ENCODE assay signal across 12 cellular contexts in genomic region chr10:26566525-26567348, GRCh38.
DNase-seq lines count a peak whose midpoint lies in the region; ATAC-seq and TF ChIP-seq lines count a peak whose summit lies in the region.
"Had no signal": no experiment of that assay in that cellular context is flagged by ENCODE, and none has a peak within 500 bp of the region (broad histone marks: within the 10 kb centered on the region; RNA-seq: fewer than 3 reads in every experiment).

No MANE protein-coding gene starts in this region.

- no peak for TF ChIP-seq CTCF in WTC11 (IDR thresholded peaks at IDR 0.05)
- TF ChIP-seq CTCF in retinal pigment epithelial cell (conservative IDR thresholded peaks at IDR 0.05; ENCODE audit: low read depth, low read length), result no peak
- TF ChIP-seq CTCF in GM10248 (IDR thresholded peaks at IDR 0.05; ENCODE audit: control extremely low read depth, extremely low read depth, low read depth, missing control alignments), result no peak

- CTCF ChIA-PET in WTC11 (lab: Charles Lee), result interaction anchor here (1.8 to 2.0 kb wide), 2 partner anchors 11 to 32 kb away, joined by 4 to 7 read pairs; no protein-coding TSS in a partner anchor
- CTCF ChIA-PET in GM10248 (lab: Yijun Ruan, JAX), result interaction anchor here (1.0 to 2.4 kb wide), 3 partner anchors 9 to 11 kb away, joined by 3 to 10 read pairs (median 6); no protein-coding TSS in a partner anchor
- CTCF ChIA-PET in CD4-positive, alpha-beta memory T cell (lab: Charles Lee; ENCODE audit: partially characterized antibody), result no interaction called here

- no peak overlapping the region for H3K27ac Mint-ChIP-seq in WTC11
- H3K27ac Mint-ChIP-seq in CD4-positive, alpha-beta memory T cell, result no peak overlapping the region

- H3K27ac ChIP-seq in iPS DF 6.9 (ENCODE audit: low read length), result no peak overlapping the region
- no peak overlapping the region for H3K27ac ChIP-seq in CD4-positive, alpha-beta memory T cell (ENCODE audit: low read depth, low read length)
- H3K27ac ChIP-seq: RWPE1 had no signal

- peak; percentile 88 for DNase-seq in H7
- DNase-seq in WTC11 (ENCODE audit: low spot score), result peak; percentile 72
- DNase-seq in iPS DF 6.9 (ENCODE audit: low read depth, low spot score), result no peak
- no peak for DNase-seq in retinal pigment epithelial cell (ENCODE audit: low read depth)
- no peak for DNase-seq in GM10248 (ENCODE audit: extremely low spot score)
- no peak for DNase-seq in CD4-positive, alpha-beta memory T cell
- DNase-seq: activated CD4-positive, alpha-beta T cell treated with anti-CD3 and anti-CD28 coated beads, Interleukin-2, amount 50 U/mL, for 4 hours; GF-D8 had no signal

- intact Hi-C loops in CD4-positive, alpha-beta memory T cell (cut with micrococcal nuclease), result no loop called here

- no peaks in the 10 kb centered on the region for H3K9me3 ChIP-seq in iPS DF 6.9 (ENCODE audit: control insufficient read depth, insufficient read depth, low read length)
- H3K9me3 ChIP-seq in CD4-positive, alpha-beta memory T cell (ENCODE audit: control insufficient read depth in 1 of 2, low read length in 2 of 2), result no peaks in the 10 kb centered on the region

- H3K27me3 ChIP-seq in H7 (ENCODE audit: control insufficient read depth, insufficient read depth, low read length) (no peaks in the 10 kb centered on the region; the same call in 1 of the 2 replicates), iPS DF 6.9 (ENCODE audit: control insufficient read depth, insufficient read depth, low read length) (peaks cover 1% of the 10 kb centered on the region; the same call in 1 of the 2 replicates)
- H3K27me3 ChIP-seq in CD4-positive, alpha-beta memory T cell (ENCODE audit: insufficient read depth, low read length), result no peaks in the 10 kb centered on the region

- H3K36me3 Mint-ChIP-seq in WTC11, result no peaks in the 10 kb centered on the region
- H3K36me3 Mint-ChIP-seq in CD4-positive, alpha-beta memory T cell, result peaks cover 70 to 81% of the 10 kb centered on the region in 2 donors

- no peaks in the 10 kb centered on the region for H3K36me3 ChIP-seq in H7 (replicated peaks; ENCODE audit: control insufficient read depth, insufficient read depth, low read length)
- H3K36me3 ChIP-seq in iPS DF 6.9 (ENCODE audit: control insufficient read depth, insufficient read depth, low read length), result no peaks in the 10 kb centered on the region
- peaks cover 51% of the 10 kb centered on the region for H3K36me3 ChIP-seq in CD4-positive, alpha-beta memory T cell (ENCODE audit: insufficient read depth, low read length)

- peak overlapping the region; percentile 70 for H3K4me3 Mint-ChIP-seq in WTC11
- H3K4me3 Mint-ChIP-seq in CD4-positive, alpha-beta memory T cell, result no peak overlapping the region
- H3K4me3 Mint-ChIP-seq: central memory CD8-positive, alpha-beta T cell had no signal

- no peaks in the 10 kb centered on the region for H3K27me3 Mint-ChIP-seq in WTC11 (ENCODE audit: low read depth)
- no peaks in the 10 kb centered on the region for H3K27me3 Mint-ChIP-seq in CD4-positive, alpha-beta memory T cell
- H3K27me3 Mint-ChIP-seq: central memory CD8-positive, alpha-beta T cell had no signal

- no CpG with 5 or more reads among the region's 64 CpGs for WGBS in iPS DF 6.9 (ENCODE audit: insufficient coverage, insufficient read length)

- peak; percentile 92 for ATAC-seq in WTC11
- no peak for ATAC-seq in esophagus mucosa
- ATAC-seq in GM19397 (IDR thresholded peaks at IDR 0.05; ENCODE audit: unreplicated experiment), result no peak

- POLR2A ChIA-PET in WTC11 (lab: Charles Lee) (interaction anchor here (0.5 kb wide), 1 partner anchor 299 kb away, joined by 3 read pairs; no protein-coding TSS in a partner anchor), GM10248 (lab: Yijun Ruan, JAX) (no interaction called here)
- POLR2A ChIA-PET in CD4-positive, alpha-beta memory T cell (lab: Charles Lee; ENCODE audit: partially characterized antibody), result interaction anchor here (0.5 kb wide), 1 partner anchor 1751 kb away, joined by 3 read pairs; no protein-coding TSS in a partner anchor

- H3K4me3 ChIP-seq in H7 (ENCODE audit: insufficient read depth, low read depth, low read length) (peak overlapping the region; percentile 46), iPS DF 6.9 (ENCODE audit: low read length) (peak overlapping the region; percentile 54; the same call in 1 of the 2 replicates), retinal pigment epithelial cell (ENCODE audit: low read length) (peak overlapping the region; percentile 59)
- no peak overlapping the region for H3K4me3 ChIP-seq in CD4-positive, alpha-beta memory T cell (ENCODE audit: low read length in 2 of 2)

- H3K4me1 ChIP-seq in iPS DF 6.9 (ENCODE audit: control insufficient read depth, insufficient read depth, low read length), result no peaks in the 10 kb centered on the region
- H3K4me1 ChIP-seq in CD4-positive, alpha-beta memory T cell (ENCODE audit: insufficient read depth, low read length), result no peaks in the 10 kb centered on the region

- peaks cover 3% of the 10 kb centered on the region for H3K4me1 Mint-ChIP-seq in WTC11
- peaks cover 0 to 2% (median 0%) of the 10 kb centered on the region in 4 donors for H3K4me1 Mint-ChIP-seq in CD4-positive, alpha-beta memory T cell
- H3K4me1 Mint-ChIP-seq: central memory CD8-positive, alpha-beta T cell had no signal

- H3K9me3 Mint-ChIP-seq in WTC11, result peaks cover 6% of the 10 kb centered on the region
- H3K9me3 Mint-ChIP-seq in CD4-positive, alpha-beta memory T cell, result peaks cover 0 to 15% (median 5%) of the 10 kb centered on the region in 8 donors
- H3K9me3 Mint-ChIP-seq: central memory CD8-positive, alpha-beta T cell had no signal

TF ChIP-seq in WTC11, 78 proteins besides CTCF, POLR2A, EP300 and RAD21:
- TF ChIP-seq ZMAT4 (CRISPR knock-in tag; IDR thresholded peaks at IDR 0.05), result no peak
- TF ChIP-seq ZNF121 (CRISPR knock-in tag; IDR thresholded peaks at IDR 0.05), result peak; percentile 86; the same call in 1 of the 2 replicates
- TF ChIP-seq ZNF423 (CRISPR knock-in tag; IDR thresholded peaks at IDR 0.05), result no peak
- 0 out of 2 replicates have a peak, but pooled peaks have one; percentile 25 for TF ChIP-seq FOXK1 (CRISPR knock-in tag; IDR thresholded peaks at IDR 0.05)
- peak; percentile 67; the same call in 1 of the 2 replicates for TF ChIP-seq SP1 (CRISPR knock-in tag; conservative IDR thresholded peaks at IDR 0.05)

Comparison
In these comparisons a context has a peak if more than half of its experiments do, and no peak if none do; other contexts are left out.
1. DNase-seq: peak in H7 (single experiment) and WTC11 (single experiment); none in iPS DF 6.9 (single experiment), retinal pigment epithelial cell (single experiment), GM10248 (single experiment) and CD4-positive, alpha-beta memory T cell (0 of 5).
2. H3K4me3 ChIP-seq: peak in H7 (single experiment), iPS DF 6.9 (single experiment) and retinal pigment epithelial cell (single experiment); none in CD4-positive, alpha-beta memory T cell (0 of 2).